19 cellular contexts compared by ENCODE assay signal in genomic region chr7:139654270-139655181, GRCh38.
A peak's percentile ranks its signal among the peaks of the same experiment; 100 is the strongest.
DNase-seq lines count a peak whose midpoint lies in the region; FAIRE-seq and TF ChIP-seq lines count a peak whose summit lies in the region.
"Had no signal": no experiment of that assay in that cellular context is flagged by ENCODE, and none has a peak within 500 bp of the region (broad histone marks: within the 10 kb centered on the region; RNA-seq: fewer than 3 reads in every experiment).

No MANE protein-coding gene starts in this region.

- H3K36me3 Mint-ChIP-seq in osteocyte (ENCODE audit: unreplicated experiment): peaks cover 12% of the 10 kb centered on the region
- H3K36me3 Mint-ChIP-seq in activated CD4-positive, alpha-beta memory T cell treated with anti-CD3 and anti-CD28 coated beads for 36 hours: no peaks in the 10 kb centered on the region

- CTCF ChIA-PET in activated CD4-positive, alpha-beta memory T cell treated with anti-CD3 and anti-CD28 coated beads for 36 hours (lab: Charles Lee): interaction anchor here (1.2 kb wide), 1 partner anchor 9 kb away, joined by 5 read pairs; no protein-coding TSS in a partner anchor

- H3K4me3 ChIP-seq in BLaER1 (no peak overlapping the region), keratinocyte (ENCODE audit: control insufficient read depth in 2 of 3, extremely low read depth in 1 of 3, insufficient read depth in 2 of 3, low read depth in 1 of 3, low read length in 3 of 3) (no peak overlapping the region)
- H3K4me3 ChIP-seq: ascending aorta, esophagus muscularis mucosa, vagina had no signal

- H3K9ac ChIP-seq in BLaER1 (no peak overlapping the region), keratinocyte (ENCODE audit: control insufficient read depth, extremely low read depth, insufficient read depth, low read length) (peak overlapping the region; percentile 6)

- H3K4me2 ChIP-seq in BLaER1 (peak overlapping the region; percentile 25; the same call in 1 of the 2 replicates), keratinocyte (ENCODE audit: control insufficient read depth, extremely low read depth, insufficient read depth, low read depth, low read length) (peak overlapping the region; percentile 71)

- H3K27ac Mint-ChIP-seq in osteocyte (ENCODE audit: unreplicated experiment): peak overlapping the region; percentile 19
- H3K27ac Mint-ChIP-seq in activated CD4-positive, alpha-beta memory T cell treated with anti-CD3 and anti-CD28 coated beads for 36 hours: no peak overlapping the region

- H4K20me1 ChIP-seq in BLaER1: 0 out of 2 replicates have a peak, but pooled peaks cover 6% of the 10 kb centered on the region
- no peaks in the 10 kb centered on the region for H4K20me1 ChIP-seq in keratinocyte (ENCODE audit: control insufficient read depth, extremely low read depth, insufficient read depth, low read length)

- no peak overlapping the region for H2AFZ ChIP-seq in keratinocyte (ENCODE audit: control insufficient read depth, low read length)

- H3K4me1 ChIP-seq in BLaER1 (peaks cover 60% of the 10 kb centered on the region), keratinocyte (ENCODE audit: control insufficient read depth, extremely low read depth, insufficient read depth, low read length) (peaks cover 48% of the 10 kb centered on the region)

- intact Hi-C loops in activated CD4-positive, alpha-beta memory T cell treated with anti-CD3 and anti-CD28 coated beads for 36 hours (cut with micrococcal nuclease): no loop called here

- peaks cover 57% of the 10 kb centered on the region for H3K4me1 Mint-ChIP-seq in osteocyte (ENCODE audit: unreplicated experiment)
- H3K4me1 Mint-ChIP-seq in activated CD4-positive, alpha-beta memory T cell treated with anti-CD3 and anti-CD28 coated beads for 36 hours (ENCODE audit: low read depth): peaks cover 17% of the 10 kb centered on the region

- no peaks in the 10 kb centered on the region for H3K9me1 ChIP-seq in keratinocyte (ENCODE audit: control insufficient read depth, extremely low read depth, insufficient read depth, low read length)

- H3K9me3 Mint-ChIP-seq in osteocyte (ENCODE audit: unreplicated experiment): no peaks in the 10 kb centered on the region
- H3K9me3 Mint-ChIP-seq in activated CD4-positive, alpha-beta memory T cell treated with anti-CD3 and anti-CD28 coated beads for 36 hours: no peaks in the 10 kb centered on the region

- H3K4me3 Mint-ChIP-seq in osteocyte (ENCODE audit: unreplicated experiment): no peak overlapping the region
- H3K4me3 Mint-ChIP-seq in activated CD4-positive, alpha-beta memory T cell treated with anti-CD3 and anti-CD28 coated beads for 36 hours: no peak overlapping the region

- FAIRE-seq in keratinocyte (lab: Jason Lieb, UNC): no peak
- FAIRE-seq: G401.6, H54 had no signal

- no peaks in the 10 kb centered on the region for H3K27me3 Mint-ChIP-seq in osteocyte (ENCODE audit: unreplicated experiment)
- H3K27me3 Mint-ChIP-seq in activated CD4-positive, alpha-beta memory T cell treated with anti-CD3 and anti-CD28 coated beads for 36 hours: no peaks in the 10 kb centered on the region

- TF ChIP-seq CTCF in VCaP (conservative IDR thresholded peaks at IDR 0.05): no peak
- TF ChIP-seq CTCF in keratinocyte (optimal IDR thresholded peaks at IDR 0.05 in 1 of 3, IDR thresholded peaks at IDR 0.05 in 1 of 3, conservative IDR thresholded peaks at IDR 0.05 in 1 of 3; ENCODE audit: extremely low read depth in 1 of 3, insufficient read depth in 2 of 3, low read length in 3 of 3): no peak
- no peak for TF ChIP-seq CTCF in osteocyte (IDR thresholded peaks at IDR 0.05)

- H3K27me3 ChIP-seq in BLaER1 (no peaks in the 10 kb centered on the region), keratinocyte (ENCODE audit: control insufficient read depth, extremely low read depth, insufficient read depth, low read length) (no peaks in the 10 kb centered on the region)
- H3K27me3 ChIP-seq: ascending aorta, esophagus muscularis mucosa, vagina had no signal

- DNase-seq in keratinocyte (ENCODE audit: low read depth, low spot score) (no peak), osteocyte (ENCODE audit: extremely low spot score, unreplicated experiment) (no peak), NCI-H2171 treated with DMSO at 0.1 percent for 48 hours (lab: John Stamatoyannopoulos, UW) (no peak), NCI-H1105 treated with DMSO at 0.1 percent for 48 hours (lab: John Stamatoyannopoulos, UW) (no peak), NCI-H1417 (lab: John Stamatoyannopoulos, UW) (no peak)
- DNase-seq in activated CD4-positive, alpha-beta memory T cell treated with anti-CD3 and anti-CD28 coated beads for 36 hours: no peak
- DNase-seq: activated CD4-positive, CD25-positive, alpha-beta regulatory T cell; activated effector memory CD4-positive, alpha-beta T cell treated with anti-CD3 and anti-CD28 coated beads, Interleukin-2, amount 50 U/mL, for 16 hours; NCI-H1417 treated with DMSO at 0.1 percent for 48 hours; NK-92 treated with Interleukin-12 subunit alpha and Interleukin-12 subunit beta, amount 100 ng/mL, for 24 hours; stimulated activated CD4-positive, alpha-beta T cell treated with anti-CD3 and anti-CD28 coated beads, Interleukin-15, amount 100 ng/mL, for 24 hours; stimulated activated naive CD4-positive, alpha-beta T cell treated with Interleukin-2 at 50 U/mL for 16 hours had no signal

- H3K27ac ChIP-seq in BLaER1 (peak overlapping the region; percentile 15; the same call in 1 of the 2 replicates), VCaP (peak overlapping the region; percentile 86), keratinocyte (ENCODE audit: control insufficient read depth, insufficient read depth, low read length) (peak overlapping the region; percentile 61)
- H3K27ac ChIP-seq: ascending aorta, vagina had no signal

- dilution Hi-C loops in keratinocyte (cut with MboI; ENCODE audit: extremely low pct_ligation_motif_present, low sequenced_read_pairs): no loop called here

- H3K36me3 ChIP-seq in BLaER1 (peaks cover 58% of the 10 kb centered on the region), keratinocyte (ENCODE audit: control insufficient read depth in 2 of 2, extremely low read depth in 1 of 2, insufficient read depth in 2 of 2, low read length in 2 of 2) (no peaks in the 10 kb centered on the region)
- H3K36me3 ChIP-seq: ascending aorta, esophagus muscularis mucosa had no signal

- peaks cover 17% of the 10 kb centered on the region for H3K79me2 ChIP-seq in keratinocyte (ENCODE audit: control insufficient read depth, insufficient read depth, low read length)

- H3K9me3 ChIP-seq in BLaER1 (no peaks in the 10 kb centered on the region), keratinocyte (ENCODE audit: control insufficient read depth, low read depth, low read length) (no peaks in the 10 kb centered on the region)
- H3K9me3 ChIP-seq: ascending aorta, esophagus muscularis mucosa, vagina had no signal

- POLR2A ChIA-PET in activated CD4-positive, alpha-beta memory T cell treated with anti-CD3 and anti-CD28 coated beads for 36 hours (lab: Charles Lee): interaction anchor here (0.9 kb wide), 1 partner anchor 9 kb away, joined by 3 read pairs; no protein-coding TSS in a partner anchor

Comparison
In these comparisons a context has a peak if more than half of its experiments do, and no peak if none do; other contexts are left out.
1. H3K27ac ChIP-seq: peak in every context shown above with its lines; median percentile 86 in VCaP; 61 in keratinocyte; 15 in BLaER1.